ENCODE assay signal across 17 cellular contexts in genomic region chr19:45503909-45504308, GRCh38.
"Had no signal": no experiment of that assay in that cellular context is flagged by ENCODE, and none has a peak within 500 bp of the region (broad histone marks: within the 10 kb centered on the region; RNA-seq: fewer than 3 reads in every experiment).

No MANE protein-coding gene starts in this region.

- ATAC-seq: effector memory CD8-positive, alpha-beta T cell; gastrocnemius medialis; left lobe of liver; naive thymus-derived CD8-positive, alpha-beta T cell; sciatic nerve had no signal

- H3K4me1 ChIP-seq: parathyroid adenoma, prostate gland had no signal

- H3K4me3 ChIP-seq: esophagus muscularis mucosa, gastrocnemius medialis, prostate gland, spleen had no signal

- DNase-seq: effector memory CD8-positive, alpha-beta T cell; gastrocnemius medialis; islet precursor cell; mammary epithelial cell; naive thymus-derived CD8-positive, alpha-beta T cell; retina; spleen; stimulated activated CD4-positive, alpha-beta T cell treated with anti-CD3 and anti-CD28 coated beads, Interleukin-15, amount 100 ng/mL, for 24 hours; stimulated activated CD4-positive, alpha-beta T cell treated with anti-CD3 and anti-CD28 coated beads, Interleukin-2, amount 100 ng/mL, for 24 hours; stimulated activated CD4-positive, alpha-beta T cell treated with anti-CD3 and anti-CD28 coated beads, Interleukin-4, amount 100 ng/mL, for 4 hours; stimulated activated naive CD4-positive, alpha-beta T cell treated with Interleukin-2 at 50 U/mL for 16 hours had no signal

- H3K4me3 Mint-ChIP-seq: effector memory CD8-positive, alpha-beta T cell had no signal

- H3K27ac ChIP-seq: epithelial cell of prostate, esophagus muscularis mucosa, gastrocnemius medialis, parathyroid adenoma, prostate gland had no signal

- H3K9me3 Mint-ChIP-seq: effector memory CD8-positive, alpha-beta T cell; naive thymus-derived CD8-positive, alpha-beta T cell had no signal

- H3K27me3 Mint-ChIP-seq: effector memory CD8-positive, alpha-beta T cell; naive thymus-derived CD8-positive, alpha-beta T cell had no signal

- H2AFZ ChIP-seq: parathyroid adenoma had no signal

- H3K9ac ChIP-seq: parathyroid adenoma had no signal
